ENCODE assay signal across 9 cellular contexts in genomic region chr11:9203715-9204311, GRCh38.
DNase-seq lines count a peak whose midpoint lies in the region; ATAC-seq and TF ChIP-seq lines count a peak whose summit lies in the region.
"Had no signal": no experiment of that assay in that cellular context is flagged by ENCODE, and none has a peak within 500 bp of the region (broad histone marks: within the 10 kb centered on the region; RNA-seq: fewer than 3 reads in every experiment).

No MANE protein-coding gene starts in this region.

- intact Hi-C loops in testis (cut with DNase I; ENCODE audit: low total_unique reads): no loop called here

- no peaks in the 10 kb centered on the region for H3K4me1 ChIP-seq in testis

- H3K36me3 ChIP-seq in WERI-Rb-1 (peaks cover 19% of the 10 kb centered on the region), testis (ENCODE audit: low read depth, missing control alignments) (no peaks in the 10 kb centered on the region)

- H3K27me3 ChIP-seq in WERI-Rb-1 (ENCODE audit: insufficient read depth, low read depth, severe bottlenecking): no peaks in the 10 kb centered on the region
- H3K27me3 ChIP-seq in testis: no peaks in the 10 kb centered on the region

- H3K9me3 ChIP-seq in WERI-Rb-1 (ENCODE audit: severe bottlenecking): no peaks in the 10 kb centered on the region
- H3K9me3 ChIP-seq in testis: no peaks in the 10 kb centered on the region

- TF ChIP-seq POLR2A in testis (IDR thresholded peaks at IDR 0.05): no peak

- no peak for ATAC-seq in GM21381 (IDR thresholded peaks at IDR 0.05; ENCODE audit: unreplicated experiment)
- ATAC-seq: effector memory CD8-positive, alpha-beta T cell had no signal

- DNase-seq in AG10803 (ENCODE audit: low read depth) (no peak), WERI-Rb-1 (peak; percentile 35), hippocampal formation (lab: John Stamatoyannopoulos, UW) (peak; percentile 26 to 41), DMS53 (lab: John Stamatoyannopoulos, UW) (no peak), testis (no peak), HuH-7.5 (ENCODE audit: low spot score) (no peak)
- DNase-seq: effector memory CD8-positive, alpha-beta T cell had no signal

- H3K4me3 ChIP-seq in AG10803 (ENCODE audit: low read length) (no peak overlapping the region), WERI-Rb-1 (ENCODE audit: low read depth, low read length) (no peak overlapping the region), testis (no peak overlapping the region)

- 89% methylated on average over 12 of the region's 12 CpGs for WGBS in testis, 2 donors

- H3K27ac ChIP-seq in WERI-Rb-1 (no peak overlapping the region), testis (no peak overlapping the region)

- TF ChIP-seq CTCF in AG10803 (conservative IDR thresholded peaks at IDR 0.05; ENCODE audit: low read length) (0 out of 2 replicates have a peak, but pooled peaks have one; percentile 4), GM12873 (IDR thresholded peaks at IDR 0.05; ENCODE audit: insufficient read depth, low read depth, low read length, missing control alignments) (peak; percentile 34), WERI-Rb-1 (IDR thresholded peaks at IDR 0.05; ENCODE audit: low read depth, low read length) (peak; percentile 77), testis (IDR thresholded peaks at IDR 0.05) (no peak)

Comparison
In these comparisons a context has a peak if more than half of its experiments do, and no peak if none do; other contexts are left out.
1. DNase-seq: peak in WERI-Rb-1 (single experiment) and hippocampal formation (2 of 2); none in AG10803 (single experiment), DMS53 (single experiment), testis (single experiment) and HuH-7.5 (single experiment).
2. CTCF ChIP-seq: peak in AG10803 (single experiment), GM12873 (single experiment) and WERI-Rb-1 (single experiment); none in testis (0 of 3).